Comparison of ENCODE assay signal across 34 cellular contexts in genomic region chr15:77371850-77372249, GRCh38.
"Had no signal": no experiment of that assay in that cellular context is flagged by ENCODE, and none has a peak within 500 bp of the region (broad histone marks: within the 10 kb centered on the region; RNA-seq: fewer than 3 reads in every experiment).

No MANE protein-coding gene starts in this region.

- H3K27ac Mint-ChIP-seq: activated naive CD8-positive, alpha-beta T cell; effector memory CD8-positive, alpha-beta T cell; mesothelial cell of epicardium; T-helper 1 cell treated with Interleukin-12 subunit alpha and Interleukin-12 subunit beta and Interleukin-4 antibody, amounts not matched to agents 30 μg/mL and 1 μg/mL, for 36 hours had no signal

- ATAC-seq: body of pancreas; effector memory CD8-positive, alpha-beta T cell; gastrocnemius medialis; naive thymus-derived CD4-positive, alpha-beta T cell; pancreas; psoas muscle; stimulated activated naive CD8-positive, alpha-beta T cell treated with anti-CD3 and anti-CD28 coated beads, Interleukin-15, Interleukin-2, amounts not matched to agents 100 U/mL and 50 U/mL, for 24 hours had no signal

- H3K9me3 ChIP-seq: body of pancreas, gastrocnemius medialis, pancreas, psoas muscle, testis, transverse colon had no signal

- H3K9me3 Mint-ChIP-seq: effector memory CD8-positive, alpha-beta T cell; neural crest cell; T-helper 1 cell treated with Interleukin-12 subunit alpha and Interleukin-12 subunit beta and Interleukin-4 antibody, amounts not matched to agents 30 μg/mL and 1 μg/mL, for 36 hours had no signal

- H3K36me3 ChIP-seq: cardiac muscle cell, gastrocnemius medialis, left ventricle myocardium inferior, pancreas, transverse colon had no signal

- H3K27me3 ChIP-seq: body of pancreas, cardiac muscle cell, dorsolateral prefrontal cortex, gastrocnemius medialis, pancreas, testis, transverse colon had no signal

- FAIRE-seq: pancreas, urothelium cell line had no signal

- DNase-seq: activated CD4-positive, alpha-beta T cell treated with anti-CD3 and anti-CD28 coated beads for 4 hours; activated CD4-positive, alpha-beta T cell treated with anti-CD3 and anti-CD28 coated beads, Interleukin-2, amount 50 U/mL, for 48 hours; activated CD4-positive, CD25-positive, alpha-beta regulatory T cell; activated CD8-positive, alpha-beta memory T cell treated with anti-CD3 and anti-CD28 coated beads for 24 hours; activated effector memory CD4-positive, alpha-beta T cell treated with Interleukin-2 at 50 U/mL for 16 hours; activated naive CD4-positive, alpha-beta T cell treated with Interleukin-2 at 50 U/mL for 16 hours; anterior cingulate cortex; body of pancreas; cerebellar nuclear complex; dorsolateral prefrontal cortex; effector memory CD8-positive, alpha-beta T cell; erythroblast; gastrocnemius medialis; glutamatergic neuron; islet precursor cell; left ventricle myocardium inferior; naive thymus-derived CD4-positive, alpha-beta T cell; nucleus accumbens; pancreas; psoas muscle; stimulated activated CD4-positive, alpha-beta T cell treated with anti-CD3 and anti-CD28 coated beads, Interleukin-15, amount 100 ng/mL, for 24 hours; stimulated activated CD4-positive, alpha-beta T cell treated with anti-CD3 and anti-CD28 coated beads, Interleukin-2, amount 100 ng/mL, for 24 hours; stimulated activated naive CD8-positive, alpha-beta T cell treated with anti-CD3 and anti-CD28 coated beads, Interleukin-15, Interleukin-2, amounts not matched to agents 100 U/mL and 50 U/mL, for 24 hours; T1000; testis; transverse colon had no signal

- H3K4me3 Mint-ChIP-seq: activated naive CD8-positive, alpha-beta T cell; effector memory CD8-positive, alpha-beta T cell; mesothelial cell of epicardium; naive thymus-derived CD4-positive, alpha-beta T cell; neural crest cell; T-helper 1 cell treated with Interleukin-12 subunit alpha and Interleukin-12 subunit beta and Interleukin-4 antibody, amounts not matched to agents 30 μg/mL and 1 μg/mL, for 36 hours had no signal

- H3K27me3 Mint-ChIP-seq: activated naive CD8-positive, alpha-beta T cell; effector memory CD8-positive, alpha-beta T cell; naive thymus-derived CD4-positive, alpha-beta T cell had no signal

- H3K36me3 Mint-ChIP-seq: mesothelial cell of epicardium had no signal

- H3K4me1 ChIP-seq: body of pancreas, testis had no signal

- H3K4me3 ChIP-seq: body of pancreas, cardiac muscle cell, coronary artery, dorsolateral prefrontal cortex, gastrocnemius medialis, left ventricle myocardium inferior, lung, pancreas, psoas muscle, testis, transverse colon had no signal

- H3K27ac ChIP-seq: body of pancreas, cardiac muscle cell, coronary artery, dorsolateral prefrontal cortex, gastrocnemius medialis, left ventricle myocardium inferior, pancreas, psoas muscle, testis, transverse colon had no signal
